In the genomic region with DNA sequence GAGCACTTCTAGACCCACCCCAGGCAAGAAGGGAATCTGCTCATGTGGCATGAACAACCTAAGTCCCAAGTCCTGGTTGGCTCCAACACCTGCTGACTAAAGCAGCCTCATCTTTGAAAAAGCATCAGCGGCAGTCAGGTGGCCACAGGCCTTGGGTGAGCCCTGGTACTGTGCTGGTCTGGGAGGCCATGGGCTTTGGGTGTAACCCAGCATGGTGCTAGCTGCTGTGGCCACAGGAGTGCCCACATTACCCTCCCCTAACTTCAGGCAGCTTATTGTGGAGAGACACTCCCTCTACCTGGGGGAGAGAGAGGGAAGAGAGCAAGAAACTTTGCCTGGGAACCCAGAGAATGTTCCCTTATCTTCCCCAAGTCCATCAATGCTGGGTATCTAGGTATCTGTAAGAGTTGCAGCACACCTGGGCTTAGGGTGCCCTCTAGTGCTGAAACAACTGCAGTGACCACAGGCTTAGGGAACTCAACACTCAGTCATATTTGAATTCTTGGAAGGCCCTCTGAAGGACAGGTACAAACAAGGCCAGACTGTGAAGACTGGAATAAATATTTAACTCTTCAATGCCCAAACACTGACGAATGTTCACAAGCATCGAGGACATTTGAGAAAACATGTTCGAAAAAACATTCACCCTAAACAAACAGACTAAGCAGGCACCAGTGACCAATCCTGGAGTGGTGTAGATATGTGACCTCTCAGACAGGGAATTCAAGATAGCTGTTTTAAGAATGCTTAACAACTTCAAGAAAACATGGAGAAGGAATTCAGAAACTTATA, we compare ENCODE assay signal across 8 cellular contexts.
A peak's percentile ranks its signal among the peaks of the same experiment; 100 is the strongest.
DNase-seq lines count a peak whose midpoint lies in the region; ATAC-seq and TF ChIP-seq lines count a peak whose summit lies in the region.

No MANE protein-coding gene starts in this region.

- H3K9me3 ChIP-seq in breast epithelium, result peaks cover 19 to 22% of the 10 kb centered on the region in 2 donors
- H3K9me3 ChIP-seq in upper lobe of right lung, result peaks cover 13% of the 10 kb centered on the region

- CTCF ChIA-PET in MCF 10A (lab: Yijun Ruan, JAX), result interaction anchor here (0.6 to 1.7 kb wide), 10 partner anchors 11 to 637 kb away, joined by 3 to 7 read pairs (median 3); no protein-coding TSS in a partner anchor
- CTCF ChIA-PET in T-cell (lab: Charles Lee), result no interaction called here

- BruUV-seq in MCF 10A (replicated peaks; lab: Mats Ljungman, UMichigan), result no TSS peak

- peak; percentile 45 for TF ChIP-seq CTCF in MCF 10A (IDR thresholded peaks at IDR 0.05; ENCODE audit: unreplicated experiment)
- peak in 1 of 3 donors; percentile 15 for TF ChIP-seq CTCF in breast epithelium (IDR thresholded peaks at IDR 0.05)
- TF ChIP-seq CTCF in upper lobe of right lung (IDR thresholded peaks at IDR 0.05), result peak; percentile 33

- H3K4me3 ChIP-seq in breast epithelium (no peak overlapping the region), upper lobe of right lung (no peak overlapping the region)

- H3K27me3 Mint-ChIP-seq in MCF 10A (ENCODE audit: insufficient read depth, unreplicated experiment) (no peaks in the 10 kb centered on the region), T-cell (no peaks in the 10 kb centered on the region)
- no peaks in the 10 kb centered on the region for H3K27me3 Mint-ChIP-seq in activated T-helper 17 cell treated with anti-CD3 and anti-CD28 coated beads, Interleukin-2, amount 50 U/mL, for 72 hours

- no peak for TF ChIP-seq POLR2A in breast epithelium (IDR thresholded peaks at IDR 0.05)

- DNase-seq in MCF 10A (ENCODE audit: unreplicated experiment), result peak; percentile 68
- DNase-seq in breast epithelium (ENCODE audit: low spot score in 2 of 2), result no peak
- DNase-seq in NCI-H748 (lab: John Stamatoyannopoulos, UW; ENCODE audit: unreplicated experiment), result peak; percentile 40
- no peak for DNase-seq in upper lobe of right lung
- DNase-seq in NCI-H1048 (lab: John Stamatoyannopoulos, UW), result no peak
- no peak for DNase-seq in T-cell

- no peaks in the 10 kb centered on the region for H3K36me3 ChIP-seq in breast epithelium
- H3K36me3 ChIP-seq in upper lobe of right lung, result peaks cover 82% of the 10 kb centered on the region

- H3K27ac ChIP-seq in breast epithelium (no peak overlapping the region), upper lobe of right lung (no peak overlapping the region)

- H3K4me1 Mint-ChIP-seq in MCF 10A (ENCODE audit: insufficient read depth, unreplicated experiment) (no peaks in the 10 kb centered on the region), T-cell (no peaks in the 10 kb centered on the region)
- peaks cover 8% of the 10 kb centered on the region for H3K4me1 Mint-ChIP-seq in activated T-helper 17 cell treated with anti-CD3 and anti-CD28 coated beads, Interleukin-2, amount 50 U/mL, for 72 hours

- H3K9me3 Mint-ChIP-seq in MCF 10A (ENCODE audit: unreplicated experiment) (peaks cover 11% of the 10 kb centered on the region), T-cell (peaks cover 12 to 35% (median 19%) of the 10 kb centered on the region in 3 donors)
- H3K9me3 Mint-ChIP-seq in activated T-helper 17 cell treated with anti-CD3 and anti-CD28 coated beads, Interleukin-2, amount 50 U/mL, for 72 hours, result peaks cover 7% of the 10 kb centered on the region

- H3K36me3 Mint-ChIP-seq in MCF 10A (ENCODE audit: insufficient read depth, unreplicated experiment) (peaks cover 86% of the 10 kb centered on the region), T-cell (peaks cover 89% of the 10 kb centered on the region)
- peaks cover 52% of the 10 kb centered on the region for H3K36me3 Mint-ChIP-seq in activated T-helper 17 cell treated with anti-CD3 and anti-CD28 coated beads, Interleukin-2, amount 50 U/mL, for 72 hours (ENCODE audit: low read depth)

- no peak overlapping the region for H3K27ac Mint-ChIP-seq in MCF 10A (ENCODE audit: low read depth, unreplicated experiment)
- no peak overlapping the region for H3K27ac Mint-ChIP-seq in activated T-helper 17 cell treated with anti-CD3 and anti-CD28 coated beads, Interleukin-2, amount 50 U/mL, for 72 hours
- H3K27ac Mint-ChIP-seq in T-cell, result no peak overlapping the region

- H3K4me3 Mint-ChIP-seq in MCF 10A (ENCODE audit: unreplicated experiment) (no peak overlapping the region), T-cell (no peak overlapping the region)
- H3K4me3 Mint-ChIP-seq in activated T-helper 17 cell treated with anti-CD3 and anti-CD28 coated beads, Interleukin-2, amount 50 U/mL, for 72 hours, result no peak overlapping the region

- POLR2A ChIA-PET in MCF 10A (lab: Yijun Ruan, JAX), result interaction anchor here (0.7 kb wide), 1 partner anchor 645 kb away, joined by 4 read pairs; no protein-coding TSS in a partner anchor
- POLR2A ChIA-PET in T-cell (lab: Charles Lee), result no interaction called here

- ATAC-seq in esophagus mucosa (peak; percentile 88), upper lobe of right lung (peak; percentile 80), T-cell (replicated peaks in 1 of 4) (no peak)
- no peak for ATAC-seq in activated T-helper 17 cell treated with anti-CD3 and anti-CD28 coated beads, Interleukin-2, amount 50 U/mL, for 72 hours (replicated peaks)

- intact Hi-C loops in MCF 10A (cut with micrococcal nuclease), result no loop called here
- intact Hi-C loops in breast epithelium (cut with DNase I; ENCODE audit: low total_unique reads), result no loop called here
- intact Hi-C loops in upper lobe of right lung (cut with DNase I), result no loop called here

- H3K4me1 ChIP-seq in breast epithelium (no peaks in the 10 kb centered on the region), upper lobe of right lung (no peaks in the 10 kb centered on the region)

- no peaks in the 10 kb centered on the region for H3K27me3 ChIP-seq in breast epithelium
- H3K27me3 ChIP-seq in upper lobe of right lung, result no peaks in the 10 kb centered on the region

Comparison
In these comparisons a context has a peak if more than half of its experiments do, and no peak if none do; other contexts are left out.
1. DNase-seq: peak in MCF 10A (single experiment) and NCI-H748 (single experiment); none in breast epithelium (0 of 2), upper lobe of right lung (single experiment), NCI-H1048 (single experiment) and T-cell (0 of 34).
2. ATAC-seq: peak in esophagus mucosa (single experiment) and upper lobe of right lung (single experiment); none in activated T-helper 17 cell treated with anti-CD3 and anti-CD28 coated beads, Interleukin-2, amount 50 U/mL, for 72 hours (single experiment) and T-cell (0 of 4).